In genomic region chr18:56377161-56377560, GRCh38 we compare ENCODE assay signal across 24 cellular contexts.
DNase-seq lines count a peak whose midpoint lies in the region; ATAC-seq, FAIRE-seq and TF ChIP-seq lines count a peak whose summit lies in the region.
"Had no signal": no experiment of that assay in that cellular context is flagged by ENCODE, and none has a peak within 500 bp of the region (broad histone marks: within the 10 kb centered on the region; RNA-seq: fewer than 3 reads in every experiment).

No MANE protein-coding gene starts in this region.

- no peaks in the 10 kb centered on the region for H3K79me1 ChIP-seq in mesenchymal stem cell (replicated peaks; ENCODE audit: low read length, poor library complexity, severe bottlenecking)

- no peak overlapping the region for H3K4ac ChIP-seq in mesenchymal stem cell (ENCODE audit: low read depth in 1 of 2, low read length in 2 of 2)

- intact Hi-C loops in upper lobe of right lung (cut with DNase I), result no loop called here

- 89% methylated on average over 9 of the region's 9 CpGs for WGBS in mesenchymal stem cell

- no peaks in the 10 kb centered on the region for H3K9me3 ChIP-seq in mesenchymal stem cell (ENCODE audit: control insufficient read depth, low read length)
- H3K9me3 ChIP-seq in upper lobe of right lung, result no peaks in the 10 kb centered on the region
- H3K9me3 ChIP-seq: gastrocnemius medialis, Peyer's patch, SJSA1, transverse colon had no signal

- H2BK5ac ChIP-seq in mesenchymal stem cell (ENCODE audit: low read depth, low read length, poor library complexity, severe bottlenecking), result no peak overlapping the region

- ATAC-seq in upper lobe of right lung, result no peak
- no peak for ATAC-seq in HG03039 (IDR thresholded peaks at IDR 0.05; ENCODE audit: unreplicated experiment)
- ATAC-seq: gastrocnemius medialis; left lobe of liver; naive thymus-derived CD8-positive, alpha-beta T cell had no signal

- H2BK15ac ChIP-seq in mesenchymal stem cell (ENCODE audit: low read depth, poor library complexity, severe bottlenecking), result no peak overlapping the region

- no peak overlapping the region for H4K8ac ChIP-seq in mesenchymal stem cell (ENCODE audit: low read length)

- H2AK5ac ChIP-seq in mesenchymal stem cell (ENCODE audit: low read length, severe bottlenecking), result no peak overlapping the region

- no peak overlapping the region for H3K14ac ChIP-seq in mesenchymal stem cell (ENCODE audit: low read length in 2 of 2)

- no peak overlapping the region for H2BK120ac ChIP-seq in mesenchymal stem cell (ENCODE audit: low read depth, low read length)

- H3K23ac ChIP-seq in mesenchymal stem cell (ENCODE audit: low read length in 2 of 2), result no peak overlapping the region

- no peak overlapping the region for H3K27ac ChIP-seq in mesenchymal stem cell (ENCODE audit: low read length, poor library complexity, severe bottlenecking)
- H3K27ac ChIP-seq in upper lobe of right lung, result peak overlapping the region; percentile 8
- H3K27ac ChIP-seq: brain microvascular endothelial cell, Peyer's patch, SJSA1 had no signal

- no peak overlapping the region for H4K91ac ChIP-seq in mesenchymal stem cell (ENCODE audit: low read length)

- H3K18ac ChIP-seq in mesenchymal stem cell (ENCODE audit: low read depth in 1 of 2, low read length in 2 of 2), result no peak overlapping the region

- TF ChIP-seq CTCF in upper lobe of right lung (IDR thresholded peaks at IDR 0.05), result no peak

- FAIRE-seq in endometrium (lab: Jason Lieb, UNC), result peak; percentile 73

- peak; percentile 30 for DNase-seq in GM03348 (ENCODE audit: low spot score)
- DNase-seq in mesenchymal stem cell, result no peak
- DNase-seq in upper lobe of right lung, result no peak
- DNase-seq in retina, result no peak
- no peak for DNase-seq in NCI-H446 treated with DMSO at 0.1 percent for 48 hours (lab: John Stamatoyannopoulos, UW)
- DNase-seq: activated CD4-positive, alpha-beta T cell treated with anti-CD3 and anti-CD28 coated beads, Interleukin-2, amount 10 ng/mL, durations not matched to agents 7 days and 5 days; activated naive CD4-positive, alpha-beta T cell; activated T-cell treated with anti-CD3 and anti-CD28 coated beads, Interleukin-2, amount 50 U/mL, for 48 hours; brain microvascular endothelial cell; effector CD4-positive, alpha-beta T cell; gastrocnemius medialis; H9; midbrain; naive thymus-derived CD8-positive, alpha-beta T cell; NCI-H1048; NCI-H187 treated with DMSO at 0.1 percent for 48 hours; NCI-H524 treated with DMSO at 0.1 percent for 48 hours; Peyer's patch; stimulated activated CD4-positive, alpha-beta T cell treated with anti-CD3 and anti-CD28 coated beads, Interleukin-2, amount 100 ng/mL, for 48 hours; transverse colon had no signal

- H3K27me3 ChIP-seq in mesenchymal stem cell (ENCODE audit: control insufficient read depth in 1 of 2, insufficient read depth in 1 of 2, low read length in 2 of 2) (no peaks in the 10 kb centered on the region), upper lobe of right lung (no peaks in the 10 kb centered on the region)
- H3K27me3 ChIP-seq: brain microvascular endothelial cell, gastrocnemius medialis, Peyer's patch, SJSA1, transverse colon had no signal

- no peak overlapping the region for H2BK12ac ChIP-seq in mesenchymal stem cell (ENCODE audit: low read length in 2 of 2)

- H2AFZ ChIP-seq in mesenchymal stem cell (ENCODE audit: low read depth, low read length), result no peak overlapping the region

- H3K4me1 ChIP-seq in mesenchymal stem cell (ENCODE audit: control insufficient read depth, insufficient read depth, low read depth, low read length) (no peaks in the 10 kb centered on the region), upper lobe of right lung (no peaks in the 10 kb centered on the region)
- H3K4me1 ChIP-seq: gastrocnemius medialis, Peyer's patch had no signal

- H3K36me3 ChIP-seq in mesenchymal stem cell (ENCODE audit: control insufficient read depth in 1 of 2, insufficient read depth in 2 of 2, low read depth in 1 of 2, low read length in 2 of 2) (no peaks in the 10 kb centered on the region), upper lobe of right lung (no peaks in the 10 kb centered on the region)
- H3K36me3 ChIP-seq: brain microvascular endothelial cell, gastrocnemius medialis, Peyer's patch, SJSA1, transverse colon had no signal

- H3K9ac ChIP-seq in mesenchymal stem cell (ENCODE audit: low read length), result peak overlapping the region; percentile 72

- peak overlapping the region in 1 of 2 experiments; percentile 5 for H3K4me3 ChIP-seq in mesenchymal stem cell (ENCODE audit: insufficient read depth in 1 of 2, low read depth in 1 of 2, low read length in 2 of 2)
- H3K4me3 ChIP-seq in upper lobe of right lung, result no peak overlapping the region
- H3K4me3 ChIP-seq: gastrocnemius medialis, Peyer's patch, SJSA1, transverse colon had no signal

- no peak overlapping the region for H3K4me2 ChIP-seq in mesenchymal stem cell (ENCODE audit: low read length, poor library complexity, severe bottlenecking)
